ENCODE assay signal across 2 cellular contexts in genomic region chr3:133529809-133530208, GRCh38.
A peak's percentile ranks its signal among the peaks of the same experiment; 100 is the strongest.
TF ChIP-seq lines count a peak whose summit lies in the region.

No MANE protein-coding gene starts in this region.

TF ChIP-seq in HepG2, 621 proteins besides CTCF, POLR2A, EP300 and RAD21:
- peak; percentile 94 for TF ChIP-seq RBAK (CRISPR knock-in tag; IDR thresholded peaks at IDR 0.05)
- TF ChIP-seq, protein P1, sequence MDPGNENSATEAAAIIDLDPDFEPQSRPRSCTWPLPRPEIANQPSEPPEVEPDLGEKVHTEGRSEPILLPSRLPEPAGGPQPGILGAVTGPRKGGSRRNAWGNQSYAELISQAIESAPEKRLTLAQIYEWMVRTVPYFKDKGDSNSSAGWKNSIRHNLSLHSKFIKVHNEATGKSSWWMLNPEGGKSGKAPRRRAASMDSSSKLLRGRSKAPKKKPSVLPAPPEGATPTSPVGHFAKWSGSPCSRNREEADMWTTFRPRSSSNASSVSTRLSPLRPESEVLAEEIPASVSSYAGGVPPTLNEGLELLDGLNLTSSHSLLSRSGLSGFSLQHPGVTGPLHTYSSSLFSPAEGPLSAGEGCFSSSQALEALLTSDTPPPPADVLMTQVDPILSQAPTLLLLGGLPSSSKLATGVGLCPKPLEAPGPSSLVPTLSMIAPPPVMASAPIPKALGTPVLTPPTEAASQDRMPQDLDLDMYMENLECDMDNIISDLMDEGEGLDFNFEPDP (CRISPR knock-in tag; conservative IDR thresholded peaks at IDR 0.05) = no peak
- TF ChIP-seq, protein P2, sequence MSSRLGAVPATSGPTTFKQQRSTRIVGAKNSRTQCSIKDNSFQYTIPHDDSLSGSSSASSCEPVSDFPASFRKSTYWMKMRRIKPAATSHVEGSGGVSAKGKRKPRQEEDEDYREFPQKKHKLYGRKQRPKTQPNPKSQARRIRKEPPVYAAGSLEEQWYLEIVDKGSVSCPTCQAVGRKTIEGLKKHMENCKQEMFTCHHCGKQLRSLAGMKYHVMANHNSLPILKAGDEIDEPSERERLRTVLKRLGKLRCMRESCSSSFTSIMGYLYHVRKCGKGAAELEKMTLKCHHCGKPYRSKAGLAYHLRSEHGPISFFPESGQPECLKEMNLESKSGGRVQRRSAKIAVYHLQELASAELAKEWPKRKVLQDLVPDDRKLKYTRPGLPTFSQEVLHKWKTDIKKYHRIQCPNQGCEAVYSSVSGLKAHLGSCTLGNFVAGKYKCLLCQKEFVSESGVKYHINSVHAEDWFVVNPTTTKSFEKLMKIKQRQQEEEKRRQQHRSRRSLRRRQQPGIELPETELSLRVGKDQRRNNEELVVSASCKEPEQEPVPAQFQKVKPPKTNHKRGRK (CRISPR knock-in tag; IDR thresholded peaks at IDR 0.05) = no peak
- no peak for TF ChIP-seq ZIK1 (CRISPR knock-in tag; IDR thresholded peaks at IDR 0.05; ENCODE audit: borderline replicate concordance, low read depth)

TF ChIP-seq in K562, 482 proteins besides CTCF, POLR2A, EP300 and RAD21:
- TF ChIP-seq, protein P3, sequence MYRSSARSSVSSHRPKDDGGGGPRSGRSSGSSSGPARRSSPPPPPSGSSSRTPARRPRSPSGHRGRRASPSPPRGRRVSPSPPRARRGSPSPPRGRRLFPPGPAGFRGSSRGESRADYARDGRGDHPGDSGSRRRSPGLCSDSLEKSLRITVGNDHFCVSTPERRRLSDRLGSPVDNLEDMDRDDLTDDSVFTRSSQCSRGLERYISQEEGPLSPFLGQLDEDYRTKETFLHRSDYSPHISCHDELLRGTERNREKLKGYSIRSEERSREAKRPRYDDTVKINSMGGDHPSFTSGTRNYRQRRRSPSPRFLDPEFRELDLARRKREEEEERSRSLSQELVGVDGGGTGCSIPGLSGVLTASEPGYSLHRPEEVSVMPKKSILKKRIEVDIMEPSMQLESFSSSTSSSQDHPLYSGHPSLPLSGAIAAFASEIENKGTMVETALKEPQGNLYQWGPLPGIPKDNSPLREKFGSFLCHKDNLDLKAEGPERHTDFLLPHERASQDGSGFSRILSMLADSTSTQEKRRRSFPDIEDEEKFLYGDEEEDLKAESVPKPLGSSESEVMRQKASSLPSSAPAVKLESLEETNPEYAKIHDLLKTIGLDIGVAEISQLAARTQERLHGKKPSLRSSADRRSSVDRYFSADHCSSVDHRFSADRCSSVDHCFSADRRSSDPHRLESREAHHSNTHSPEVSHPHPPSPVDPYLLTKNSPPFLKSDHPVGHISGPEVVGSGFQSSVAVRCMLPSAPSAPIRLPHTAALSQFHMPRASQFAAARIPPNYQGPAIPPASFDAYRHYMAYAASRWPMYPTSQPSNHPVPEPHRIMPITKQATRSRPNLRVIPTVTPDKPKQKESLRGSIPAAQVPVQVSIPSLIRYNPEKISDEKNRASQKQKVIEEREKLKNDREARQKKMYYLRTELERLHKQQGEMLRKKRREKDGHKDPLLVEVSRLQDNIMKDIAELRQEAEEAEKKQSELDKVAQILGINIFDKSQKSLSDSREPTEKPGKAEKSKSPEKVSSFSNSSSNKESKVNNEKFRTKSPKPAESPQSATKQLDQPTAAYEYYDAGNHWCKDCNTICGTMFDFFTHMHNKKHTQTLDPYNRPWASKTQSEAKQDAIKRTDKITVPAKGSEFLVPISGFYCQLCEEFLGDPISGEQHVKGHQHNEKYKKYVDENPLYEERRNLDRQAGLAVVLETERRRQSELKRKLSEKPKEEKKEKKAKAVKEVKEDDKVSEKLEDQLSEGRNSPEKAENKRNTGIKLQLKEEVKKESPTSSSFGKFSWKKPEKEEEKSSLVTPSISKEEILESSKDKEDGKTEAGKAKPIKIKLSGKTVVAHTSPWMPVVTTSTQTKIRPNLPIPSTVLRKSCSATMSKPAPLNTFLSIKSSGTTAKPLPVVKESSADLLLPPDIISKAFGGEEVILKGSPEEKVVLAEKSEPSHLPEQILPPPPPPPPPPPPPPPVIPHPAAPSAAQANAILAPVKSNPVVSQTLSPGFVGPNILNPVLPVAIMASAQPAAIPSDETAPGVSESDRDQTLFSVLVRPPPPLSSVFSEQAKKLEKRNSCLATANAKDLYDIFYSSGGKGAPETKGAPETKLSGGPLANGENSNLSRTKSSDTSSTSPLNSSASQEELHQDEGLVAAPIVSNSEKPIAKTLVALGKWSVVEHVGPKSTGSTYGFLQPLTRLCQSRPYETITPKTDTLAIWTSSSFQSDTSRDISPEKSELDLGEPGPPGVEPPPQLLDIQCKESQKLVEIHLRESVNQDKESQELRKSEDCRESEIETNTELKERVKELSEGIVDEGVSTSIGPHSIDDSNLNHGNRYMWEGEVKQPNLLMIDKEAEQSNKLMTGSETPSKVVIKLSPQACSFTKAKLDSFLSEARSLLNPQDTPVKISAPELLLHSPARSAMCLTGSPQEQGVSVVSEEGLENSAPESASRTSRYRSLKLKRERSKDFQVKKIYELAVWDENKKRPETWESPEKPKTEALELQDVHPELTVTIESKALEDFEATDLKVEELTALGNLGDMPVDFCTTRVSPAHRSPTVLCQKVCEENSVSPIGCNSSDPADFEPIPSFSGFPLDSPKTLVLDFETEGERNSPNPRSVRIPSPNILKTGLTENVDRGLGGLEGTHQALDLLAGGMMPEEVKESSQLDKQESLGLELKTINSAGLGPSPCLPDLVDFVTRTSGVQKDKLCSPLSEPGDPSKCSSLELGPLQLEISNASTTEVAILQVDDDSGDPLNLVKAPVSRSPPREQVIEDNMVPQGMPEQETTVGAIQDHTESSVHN (IDR thresholded peaks at IDR 0.05; ENCODE audit: borderline replicate concordance in 1 of 2, low read depth in 1 of 2) = no peak
- TF ChIP-seq RBM25 (IDR thresholded peaks at IDR 0.05; ENCODE audit: low read depth, low read length, severe bottlenecking) = peak; percentile 68
